In the genomic region with DNA sequence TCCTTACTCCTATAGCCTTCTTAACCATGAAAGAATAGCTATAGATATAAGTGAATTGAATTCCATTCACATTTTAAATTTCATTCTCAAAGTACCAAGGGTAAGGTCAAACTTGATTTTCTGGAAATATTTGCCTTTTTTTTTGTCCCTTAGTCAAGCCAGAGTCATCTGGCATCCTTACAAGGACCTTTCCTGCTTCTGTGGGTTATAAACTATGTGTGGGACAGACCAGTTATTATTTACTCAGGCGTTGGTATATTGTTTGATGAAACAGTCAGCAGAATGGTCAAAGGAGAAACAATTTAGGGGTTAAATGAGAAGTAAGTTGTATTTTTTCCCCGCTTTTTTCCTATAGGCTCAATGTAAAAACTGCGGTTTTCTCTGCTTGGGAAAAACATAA, we compare ENCODE assay signal across 20 cellular contexts.
DNase-seq lines count a peak whose midpoint lies in the region.
"Had no signal": no experiment of that assay in that cellular context is flagged by ENCODE, and none has a peak within 500 bp of the region (broad histone marks: within the 10 kb centered on the region; RNA-seq: fewer than 3 reads in every experiment).

No MANE protein-coding gene starts in this region.

- H3K27me3 Mint-ChIP-seq in activated CD4-positive, alpha-beta memory T cell treated with anti-CD3 and anti-CD28 coated beads, Interleukin-2, amount 10 ng/mL, durations not matched to agents 7 days and 5 days: no peaks in the 10 kb centered on the region
- H3K27me3 Mint-ChIP-seq: activated CD4-positive, alpha-beta memory T cell treated with anti-CD3 and anti-CD28 coated beads for 36 hours; activated naive CD4-positive, alpha-beta T cell treated with anti-CD3 and anti-CD28 coated beads, Interleukin-2, amount 50 U/mL, for 24 hours; activated T-cell treated with anti-CD3 and anti-CD28 coated beads, Interleukin-2, amount 50 U/mL, for 24 hours; effector memory CD8-positive, alpha-beta T cell; naive thymus-derived CD4-positive, alpha-beta T cell had no signal

- POLR2A ChIA-PET in activated CD4-positive, alpha-beta memory T cell treated with anti-CD3 and anti-CD28 coated beads, Interleukin-2, amount 10 ng/mL, durations not matched to agents 7 days and 5 days (lab: Charles Lee): no interaction called here

- CTCF ChIA-PET in activated CD4-positive, alpha-beta memory T cell treated with anti-CD3 and anti-CD28 coated beads, Interleukin-2, amount 10 ng/mL, durations not matched to agents 7 days and 5 days (lab: Charles Lee): no interaction called here

- no peaks in the 10 kb centered on the region for H3K4me1 Mint-ChIP-seq in activated CD4-positive, alpha-beta memory T cell treated with anti-CD3 and anti-CD28 coated beads, Interleukin-2, amount 10 ng/mL, durations not matched to agents 7 days and 5 days
- H3K4me1 Mint-ChIP-seq: activated naive CD4-positive, alpha-beta T cell treated with anti-CD3 and anti-CD28 coated beads, Interleukin-2, amount 50 U/mL, for 24 hours; naive thymus-derived CD4-positive, alpha-beta T cell had no signal

- no peaks in the 10 kb centered on the region for H3K9me3 Mint-ChIP-seq in activated CD4-positive, alpha-beta memory T cell treated with anti-CD3 and anti-CD28 coated beads, Interleukin-2, amount 10 ng/mL, durations not matched to agents 7 days and 5 days
- H3K9me3 Mint-ChIP-seq: activated CD4-positive, alpha-beta memory T cell treated with anti-CD3 and anti-CD28 coated beads for 36 hours; activated naive CD4-positive, alpha-beta T cell treated with anti-CD3 and anti-CD28 coated beads, Interleukin-2, amount 50 U/mL, for 24 hours; activated T-cell treated with anti-CD3 and anti-CD28 coated beads, Interleukin-2, amount 50 U/mL, for 24 hours; effector memory CD8-positive, alpha-beta T cell had no signal

- H3K4me3 ChIP-seq in skeletal muscle cell (ENCODE audit: low read depth, low read length): no peak overlapping the region
- H3K4me3 ChIP-seq: HAP-1, lung, skin epidermis had no signal

- no peak overlapping the region for H3K27ac Mint-ChIP-seq in activated CD4-positive, alpha-beta memory T cell treated with anti-CD3 and anti-CD28 coated beads, Interleukin-2, amount 10 ng/mL, durations not matched to agents 7 days and 5 days
- H3K27ac Mint-ChIP-seq: activated CD4-positive, alpha-beta memory T cell treated with anti-CD3 and anti-CD28 coated beads for 36 hours; activated naive CD4-positive, alpha-beta T cell treated with anti-CD3 and anti-CD28 coated beads, Interleukin-2, amount 50 U/mL, for 24 hours; activated T-cell treated with anti-CD3 and anti-CD28 coated beads, Interleukin-2, amount 50 U/mL, for 24 hours; effector memory CD8-positive, alpha-beta T cell; naive thymus-derived CD4-positive, alpha-beta T cell had no signal

- H3K4me3 Mint-ChIP-seq in activated CD4-positive, alpha-beta memory T cell treated with anti-CD3 and anti-CD28 coated beads, Interleukin-2, amount 10 ng/mL, durations not matched to agents 7 days and 5 days: no peak overlapping the region
- H3K4me3 Mint-ChIP-seq: activated CD4-positive, alpha-beta memory T cell treated with anti-CD3 and anti-CD28 coated beads for 36 hours; activated naive CD4-positive, alpha-beta T cell treated with anti-CD3 and anti-CD28 coated beads, Interleukin-2, amount 50 U/mL, for 24 hours; activated T-cell treated with anti-CD3 and anti-CD28 coated beads, Interleukin-2, amount 50 U/mL, for 24 hours; effector memory CD8-positive, alpha-beta T cell; naive thymus-derived CD4-positive, alpha-beta T cell had no signal

- peak; percentile 49 for DNase-seq in GM04503 (ENCODE audit: low read depth)
- DNase-seq in RPMI7951 (ENCODE audit: low read depth): peak; percentile 7
- peak; percentile 27 for DNase-seq in fibroblast of gingiva (ENCODE audit: low read depth)
- DNase-seq in skeletal muscle cell (ENCODE audit: low read depth): peak; percentile 53
- no peak for DNase-seq in T-helper 1 cell
- DNase-seq in NCI-H128 (lab: John Stamatoyannopoulos, UW; ENCODE audit: unreplicated experiment): no peak
- DNase-seq in activated CD4-positive, alpha-beta memory T cell treated with anti-CD3 and anti-CD28 coated beads, Interleukin-2, amount 10 ng/mL, durations not matched to agents 7 days and 5 days: no peak
- DNase-seq in activated CD4-positive, CD25-positive, alpha-beta regulatory T cell treated with anti-CD3 and anti-CD28 coated beads, Interleukin-2, amount 50 U/mL, for 72 hours: no peak
- DNase-seq: activated CD4-positive, alpha-beta memory T cell treated with anti-CD3 and anti-CD28 coated beads for 36 hours; activated T-cell treated with anti-CD3 and anti-CD28 coated beads, Interleukin-2, amount 50 U/mL, for 24 hours; caudate nucleus; effector memory CD8-positive, alpha-beta T cell; KG1; naive thymus-derived CD4-positive, alpha-beta T cell; NCI-H1092 treated with DMSO at 0.1 percent for 48 hours; posterior cingulate gyrus had no signal

- H3K36me3 Mint-ChIP-seq in activated CD4-positive, alpha-beta memory T cell treated with anti-CD3 and anti-CD28 coated beads, Interleukin-2, amount 10 ng/mL, durations not matched to agents 7 days and 5 days (ENCODE audit: low read depth): no peaks in the 10 kb centered on the region
- H3K36me3 Mint-ChIP-seq: activated CD4-positive, alpha-beta memory T cell treated with anti-CD3 and anti-CD28 coated beads for 36 hours; activated naive CD4-positive, alpha-beta T cell treated with anti-CD3 and anti-CD28 coated beads, Interleukin-2, amount 50 U/mL, for 24 hours; naive thymus-derived CD4-positive, alpha-beta T cell had no signal

Comparison
In these comparisons a context has a peak if more than half of its experiments do, and no peak if none do; other contexts are left out.
1. DNase-seq: peak in GM04503 (single experiment), RPMI7951 (single experiment), fibroblast of gingiva (single experiment) and skeletal muscle cell (single experiment); none in T-helper 1 cell (0 of 5), NCI-H128 (single experiment), activated CD4-positive, alpha-beta memory T cell treated with anti-CD3 and anti-CD28 coated beads, Interleukin-2, amount 10 ng/mL, durations not matched to agents 7 days and 5 days (single experiment) and activated CD4-positive, CD25-positive, alpha-beta regulatory T cell treated with anti-CD3 and anti-CD28 coated beads, Interleukin-2, amount 50 U/mL, for 72 hours (single experiment).